8 cellular contexts compared by ENCODE assay signal in the genomic region with DNA sequence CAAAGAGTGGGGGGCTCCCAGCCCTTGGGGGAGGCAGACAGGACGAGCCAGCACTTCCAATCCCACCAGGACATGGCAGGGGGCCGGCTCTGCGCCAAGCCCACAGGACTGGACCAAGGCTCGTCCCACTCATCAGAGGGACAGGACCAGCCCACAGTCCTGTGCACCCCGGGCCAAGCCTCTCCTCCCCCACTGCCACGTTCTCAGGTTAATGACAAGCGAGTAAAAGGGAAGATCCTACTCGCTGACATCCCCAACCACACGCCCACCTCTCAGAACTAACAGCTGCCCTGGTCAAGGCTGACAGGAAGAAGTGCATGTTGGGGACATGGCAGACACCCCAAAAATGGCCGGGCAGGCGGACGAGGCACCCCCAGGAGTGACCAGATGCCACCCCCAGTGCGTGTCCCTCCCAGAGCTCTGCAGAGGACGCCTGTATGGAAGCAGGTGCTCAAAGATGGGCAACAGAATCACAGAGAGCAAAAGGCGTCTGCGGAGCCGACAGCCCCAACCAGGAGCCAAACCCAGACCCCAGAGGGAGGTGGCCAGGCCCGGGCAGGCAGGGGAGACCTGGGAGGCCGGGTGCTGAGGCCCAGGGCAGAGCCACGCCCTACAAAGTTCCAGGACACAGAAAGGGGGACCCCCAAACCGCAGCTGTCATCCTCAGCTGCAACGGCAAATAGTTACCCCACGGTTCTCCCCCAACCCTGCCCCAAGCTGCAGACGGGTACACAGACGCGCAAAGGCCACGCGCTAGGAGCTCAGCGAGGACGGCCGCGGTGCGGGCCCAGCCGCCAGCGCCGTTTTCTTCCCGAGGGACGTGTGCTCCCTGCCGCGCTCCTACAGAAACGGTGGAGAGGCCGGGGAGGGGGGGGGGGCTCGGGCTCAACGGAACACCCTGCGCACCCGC. TPM values are rescaled to one million over a fixed set of nuclear protein-coding genes. Genes with fewer than 3 reads are reported as not detected.
DNase-seq lines count a peak whose midpoint lies in the region; ATAC-seq and TF ChIP-seq lines count a peak whose summit lies in the region.

No MANE protein-coding gene starts in this region.

- H3K36me3 Mint-ChIP-seq in activated CD8-positive, alpha-beta memory T cell treated with anti-CD3 and anti-CD28 coated beads, Interleukin-2, amount 10 ng/mL, durations not matched to agents 7 days and 5 days: peaks cover 26% of the 10 kb centered on the region
- H3K36me3 Mint-ChIP-seq in memory B cell: peaks cover 3% of the 10 kb centered on the region

- no peaks in the 10 kb centered on the region for H3K36me3 ChIP-seq in upper lobe of right lung

- peak overlapping the region; percentile 94 for H3K27ac ChIP-seq in upper lobe of right lung

- no peak for TF ChIP-seq CTCF in upper lobe of right lung (IDR thresholded peaks at IDR 0.05)

- CTCF ChIA-PET in activated CD8-positive, alpha-beta memory T cell treated with anti-CD3 and anti-CD28 coated beads, Interleukin-2, amount 10 ng/mL, durations not matched to agents 7 days and 5 days (lab: Charles Lee): interaction anchor here (0.8 to 6.3 kb wide), 12 partner anchors 13 to 237 kb away, joined by 3 to 58 read pairs (median 4); partner anchors contain the start of gene UVSSA

- no peaks in the 10 kb centered on the region for H3K9me3 ChIP-seq in upper lobe of right lung

- H3K4me3 ChIP-seq in upper lobe of right lung: peak overlapping the region; percentile 97

- H3K27me3 ChIP-seq in upper lobe of right lung: no peaks in the 10 kb centered on the region

- peak; percentile 60 for DNase-seq in activated CD8-positive, alpha-beta memory T cell treated with anti-CD3 and anti-CD28 coated beads, Interleukin-2, amount 10 ng/mL, durations not matched to agents 7 days and 5 days
- no peak for DNase-seq in activated CD8-positive, alpha-beta memory T cell treated with anti-CD3 and anti-CD28 coated beads, Interleukin-2, amount 50 U/mL, for 48 hours
- peak; percentile 12 for DNase-seq in RPMI7951 (ENCODE audit: low read depth)
- peak; percentile 40 for DNase-seq in dermis blood vessel endothelial cell
- DNase-seq in memory B cell (ENCODE audit: low spot score in 2 of 2): no peak
- DNase-seq in upper lobe of right lung: peak; percentile 70

- peaks cover 60% of the 10 kb centered on the region for H3K4me1 Mint-ChIP-seq in activated CD8-positive, alpha-beta memory T cell treated with anti-CD3 and anti-CD28 coated beads, Interleukin-2, amount 10 ng/mL, durations not matched to agents 7 days and 5 days
- H3K4me1 Mint-ChIP-seq in memory B cell: peaks cover 51% of the 10 kb centered on the region

- H3K27ac Mint-ChIP-seq in activated CD8-positive, alpha-beta memory T cell treated with anti-CD3 and anti-CD28 coated beads, Interleukin-2, amount 10 ng/mL, durations not matched to agents 7 days and 5 days: peak overlapping the region; percentile 90
- H3K27ac Mint-ChIP-seq in memory B cell: peak overlapping the region; percentile 87

- no peaks in the 10 kb centered on the region for H3K27me3 Mint-ChIP-seq in activated CD8-positive, alpha-beta memory T cell treated with anti-CD3 and anti-CD28 coated beads, Interleukin-2, amount 10 ng/mL, durations not matched to agents 7 days and 5 days
- H3K27me3 Mint-ChIP-seq in memory B cell: no peaks in the 10 kb centered on the region

- peaks cover 3% of the 10 kb centered on the region for H3K9me3 Mint-ChIP-seq in activated CD8-positive, alpha-beta memory T cell treated with anti-CD3 and anti-CD28 coated beads, Interleukin-2, amount 10 ng/mL, durations not matched to agents 7 days and 5 days (ENCODE audit: low read depth)
- no peaks in the 10 kb centered on the region for H3K9me3 Mint-ChIP-seq in memory B cell

- ATAC-seq in activated CD8-positive, alpha-beta memory T cell treated with anti-CD3 and anti-CD28 coated beads, Interleukin-2, amount 10 ng/mL, durations not matched to agents 7 days and 5 days: no peak
- no peak for ATAC-seq in memory B cell (ENCODE audit: low read depth)
- ATAC-seq in upper lobe of right lung: no peak
- ATAC-seq in GM21825 (IDR thresholded peaks at IDR 0.05; ENCODE audit: unreplicated experiment): no peak
- ATAC-seq in GM19467 (IDR thresholded peaks at IDR 0.05; ENCODE audit: unreplicated experiment): no peak

- H3K4me1 ChIP-seq in upper lobe of right lung: peaks cover 63% of the 10 kb centered on the region

- intact Hi-C loops in upper lobe of right lung (cut with DNase I): loop anchor here (10.0 kb wide), 1 partner anchor 82 kb away; no protein-coding TSS in a partner anchor

- H3K4me3 Mint-ChIP-seq in activated CD8-positive, alpha-beta memory T cell treated with anti-CD3 and anti-CD28 coated beads, Interleukin-2, amount 10 ng/mL, durations not matched to agents 7 days and 5 days: peak overlapping the region; percentile 83
- H3K4me3 Mint-ChIP-seq in memory B cell: peak overlapping the region; percentile 91

RNA-seq across cellular contexts. Expression of gene CTBP1, which starts 1.8 kb away (rescaled TPM):
- 100 to 1,000 TPM; 193 to 250 TPM for total RNA-seq in activated CD8-positive, alpha-beta memory T cell treated with anti-CD3 and anti-CD28 coated beads, Interleukin-2, amount 10 ng/mL, durations not matched to agents 7 days and 5 days
- 61.3 and 97.9 TPM in 2 replicates for total RNA-seq in RPMI7951 (2014; rRNA removed; shearing (Covaris generic))
- total RNA-seq in dermis blood vessel endothelial cell (268 and 424 TPM in 2 replicates), upper lobe of right lung (169 TPM)

RNA-seq across cellular contexts. Expression of gene MAEA, which starts 42.5 kb away (rescaled TPM):
- 10 to 100 TPM; 63.9 to 70.0 TPM for total RNA-seq in activated CD8-positive, alpha-beta memory T cell treated with anti-CD3 and anti-CD28 coated beads, Interleukin-2, amount 10 ng/mL, durations not matched to agents 7 days and 5 days
- total RNA-seq in RPMI7951 (2014; rRNA removed; shearing (Covaris generic)): 33.7 and 34.5 TPM in 2 replicates
- 74.4 and 75.9 TPM in 2 replicates for total RNA-seq in dermis blood vessel endothelial cell
- 63.2 TPM for total RNA-seq in upper lobe of right lung

Comparison
In these comparisons a context has a peak if more than half of its experiments do, and no peak if none do; other contexts are left out.
1. DNase-seq: peak in activated CD8-positive, alpha-beta memory T cell treated with anti-CD3 and anti-CD28 coated beads, Interleukin-2, amount 10 ng/mL, durations not matched to agents 7 days and 5 days (single experiment), RPMI7951 (single experiment), dermis blood vessel endothelial cell (single experiment) and upper lobe of right lung (single experiment); none in activated CD8-positive, alpha-beta memory T cell treated with anti-CD3 and anti-CD28 coated beads, Interleukin-2, amount 50 U/mL, for 48 hours (single experiment) and memory B cell (0 of 2).